In the genomic region with DNA sequence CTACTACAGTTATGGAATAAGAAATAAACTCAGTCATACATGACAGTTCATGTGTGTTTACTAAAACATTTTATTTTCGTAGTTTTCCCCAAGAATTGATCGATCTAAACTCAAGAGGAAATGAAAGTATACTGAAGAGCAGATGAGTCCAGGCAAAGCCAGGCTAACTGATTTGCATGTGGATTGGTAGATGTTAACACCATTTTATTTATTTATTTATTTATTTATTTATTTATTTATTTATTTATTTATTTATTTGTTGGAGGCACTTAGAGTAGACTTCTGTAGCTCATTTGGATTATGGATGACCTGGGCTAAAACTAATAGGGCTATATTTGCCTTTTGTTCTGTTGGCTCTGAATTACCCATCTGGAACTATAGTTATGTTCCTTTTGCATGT, we compare ENCODE assay signal across 20 cellular contexts.
DNase-seq lines count a peak whose midpoint lies in the region; ATAC-seq, FAIRE-seq and TF ChIP-seq lines count a peak whose summit lies in the region.
"Had no signal": no experiment of that assay in that cellular context is flagged by ENCODE, and none has a peak within 500 bp of the region (broad histone marks: within the 10 kb centered on the region; RNA-seq: fewer than 3 reads in every experiment).

No MANE protein-coding gene starts in this region.

- TF ChIP-seq CTCF in A549 (IDR thresholded peaks at IDR 0.05) (no peak), MM.1S (IDR thresholded peaks at IDR 0.05; ENCODE audit: low read length) (no peak)

- DNase-seq in A549 (ENCODE audit: low read depth in 1 of 2, low spot score in 1 of 2) (no peak), MM.1S (no peak), urothelium cell line (ENCODE audit: low spot score) (no peak), iPS-NIHi11 (ENCODE audit: low spot score) (no peak)
- DNase-seq: 8988T; Caco-2; CD8-positive, alpha-beta T cell; DND-41; GF-D8; GOT3; HFFc6; Karpas-422 had no signal

- H3K4me3 ChIP-seq in A549: no peak overlapping the region
- peak overlapping the region; percentile 40 for H3K4me3 ChIP-seq in MM.1S (ENCODE audit: low read length)
- H3K4me3 ChIP-seq: HAP-1 had no signal

- TF ChIP-seq POLR2A in A549 (IDR thresholded peaks at IDR 0.05; ENCODE audit: low read length): no peak

- no peaks in the 10 kb centered on the region for H3K9me2 ChIP-seq in MM.1S (replicated peaks; ENCODE audit: insufficient read depth, low read length)

- CTCF ChIA-PET in A549 (lab: Yijun Ruan, JAX): no interaction called here

- H4K20me1 ChIP-seq in MM.1S (ENCODE audit: insufficient read depth, low read length): no peaks in the 10 kb centered on the region

- H3K36me3 ChIP-seq in MM.1S (replicated peaks; ENCODE audit: insufficient read depth, low read length): no peaks in the 10 kb centered on the region
- H3K36me3 ChIP-seq: HAP-1 had no signal

- H3K4me1 ChIP-seq in A549 (no peaks in the 10 kb centered on the region), MM.1S (ENCODE audit: low read length) (0 out of 2 replicates have a peak, but pooled peaks cover 4% of the 10 kb centered on the region)
- H3K4me1 ChIP-seq: Caco-2, HAP-1 had no signal

- H3K27ac ChIP-seq in A549 (no peak overlapping the region), MM.1S (ENCODE audit: low read length) (no peak overlapping the region)
- H3K27ac ChIP-seq: HL-60 had no signal

- H3K4me2 ChIP-seq in A549: no peak overlapping the region
- peak overlapping the region; percentile 51 for H3K4me2 ChIP-seq in MM.1S (ENCODE audit: low read depth, low read length)

- POLR2A ChIA-PET in A549 (lab: Yijun Ruan, JAX): no interaction called here

- FAIRE-seq in A549 (lab: Jason Lieb, UNC): no peak
- FAIRE-seq in urothelium cell line (lab: Jason Lieb, UNC): no peak
- FAIRE-seq: GM18507, GM19239 had no signal

- TF ChIP-seq RAD21 in A549 (conservative IDR thresholded peaks at IDR 0.05 in 1 of 2, IDR thresholded peaks at IDR 0.05 in 1 of 2): no peak

- TF ChIP-seq EP300 in A549 (IDR thresholded peaks at IDR 0.05): no peak

- ATAC-seq in A549 (no peak), GM18861 (IDR thresholded peaks at IDR 0.05; ENCODE audit: unreplicated experiment) (peak; percentile 54), GM21723 (IDR thresholded peaks at IDR 0.05; ENCODE audit: unreplicated experiment) (peak; percentile 55), GM19328 (IDR thresholded peaks at IDR 0.05; ENCODE audit: unreplicated experiment) (no peak), GM18498 (IDR thresholded peaks at IDR 0.05; ENCODE audit: unreplicated experiment) (no peak)
- ATAC-seq: CD8-positive, alpha-beta T cell had no signal

- whole genome bisulfite sequencing in A549 (ENCODE audit: missing lambda C conversion rate): 77% methylated on average over 2 of the region's 2 CpGs

- no peaks in the 10 kb centered on the region for H3K27me3 ChIP-seq in MM.1S (replicated peaks; ENCODE audit: insufficient read depth, low read length)

- H2AFZ ChIP-seq in MM.1S (ENCODE audit: low read length): peak overlapping the region; percentile 42

- no peaks in the 10 kb centered on the region for H3K9me3 ChIP-seq in A549
- H3K9me3 ChIP-seq in MM.1S (replicated peaks; ENCODE audit: insufficient read depth, low read length): no peaks in the 10 kb centered on the region
- H3K9me3 ChIP-seq: Caco-2, HAP-1 had no signal

- peak overlapping the region; percentile 12; the same call in 1 of the 2 replicates for H3K9ac ChIP-seq in MM.1S (ENCODE audit: low read length)

- H3F3A ChIP-seq in MM.1S (ENCODE audit: insufficient read depth, low read length): no peaks in the 10 kb centered on the region

- no peaks in the 10 kb centered on the region for H3K79me2 ChIP-seq in MM.1S (ENCODE audit: low read length)

TF ChIP-seq in A549, 52 proteins besides CTCF, POLR2A, EP300 and RAD21:
- TF ChIP-seq, protein P1, sequence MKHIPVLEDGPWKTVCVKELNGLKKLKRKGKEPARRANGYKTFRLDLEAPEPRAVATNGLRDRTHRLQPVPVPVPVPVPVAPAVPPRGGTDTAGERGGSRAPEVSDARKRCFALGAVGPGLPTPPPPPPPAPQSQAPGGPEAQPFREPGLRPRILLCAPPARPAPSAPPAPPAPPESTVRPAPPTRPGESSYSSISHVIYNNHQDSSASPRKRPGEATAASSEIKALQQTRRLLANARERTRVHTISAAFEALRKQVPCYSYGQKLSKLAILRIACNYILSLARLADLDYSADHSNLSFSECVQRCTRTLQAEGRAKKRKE (CRISPR knock-in tag; IDR thresholded peaks at IDR 0.05; ENCODE audit: low read depth): no peak
- TF ChIP-seq MAFK (IDR thresholded peaks at IDR 0.05; ENCODE audit: partially characterized antibody): no peak
- peak; percentile 97 for TF ChIP-seq ZC3H11A (IDR thresholded peaks at IDR 0.05)
- TF ChIP-seq EHF (CRISPR knock-in tag; IDR thresholded peaks at IDR 0.05): no peak

Comparison
In these comparisons a context has a peak if more than half of its experiments do, and no peak if none do; other contexts are left out.
1. ATAC-seq: peak in GM18861 (single experiment) and GM21723 (single experiment); none in A549 (0 of 2), GM19328 (single experiment) and GM18498 (single experiment).